In the genomic region with DNA sequence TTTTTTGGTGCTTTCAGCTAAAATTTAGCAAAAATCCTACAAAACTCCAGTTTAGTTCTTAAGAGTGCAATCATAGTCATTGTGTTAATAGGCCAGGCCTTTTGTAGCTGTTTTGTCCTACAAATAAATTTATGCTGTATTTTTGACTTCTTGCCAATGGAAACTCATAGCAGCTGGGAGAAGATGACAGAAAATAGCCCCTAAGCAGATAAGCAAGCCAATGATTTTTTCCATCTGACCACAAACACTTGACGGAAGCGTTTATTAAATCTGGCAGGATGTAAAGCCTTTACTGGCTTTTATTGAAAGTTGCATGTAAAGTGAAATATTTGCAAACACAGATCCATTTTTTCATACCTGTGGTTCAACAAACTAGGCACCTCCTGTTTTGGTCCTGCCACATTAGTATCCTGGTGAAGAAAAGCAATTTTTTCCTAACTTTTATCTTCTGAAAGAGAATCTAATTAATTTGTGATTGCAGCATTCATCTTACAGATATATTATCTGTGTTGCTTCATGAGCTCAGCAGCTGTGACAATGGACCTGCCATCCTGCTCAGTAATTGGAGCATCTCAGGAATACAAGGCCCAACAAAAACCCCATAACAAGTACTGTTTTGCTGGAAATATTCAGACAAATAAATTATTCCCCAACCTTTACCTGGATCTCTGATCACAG, we compare ENCODE assay signal across 18 cellular contexts.
A peak's percentile ranks its signal among the peaks of the same experiment; 100 is the strongest.
DNase-seq lines count a peak whose midpoint lies in the region; ATAC-seq and TF ChIP-seq lines count a peak whose summit lies in the region.
"Had no signal": no experiment of that assay in that cellular context is flagged by ENCODE, and none has a peak within 500 bp of the region (broad histone marks: within the 10 kb centered on the region; RNA-seq: fewer than 3 reads in every experiment).

No MANE protein-coding gene starts in this region.

- ATAC-seq in GM18511 (IDR thresholded peaks at IDR 0.05; ENCODE audit: unreplicated experiment) (no peak), HG03196 (IDR thresholded peaks at IDR 0.05; ENCODE audit: unreplicated experiment) (no peak), GM21367 (IDR thresholded peaks at IDR 0.05; ENCODE audit: unreplicated experiment) (no peak)
- ATAC-seq: CD8-positive, alpha-beta T cell had no signal

- DNase-seq in M059J (ENCODE audit: low read depth) (peak; percentile 18), NCI-H446 treated with DMSO at 0.1 percent for 48 hours (lab: John Stamatoyannopoulos, UW) (peak; percentile 62), astrocyte of the cerebellum (ENCODE audit: low read depth) (peak; percentile 20), SW480 (ENCODE audit: low spot score) (no peak)
- DNase-seq: activated CD4-positive, CD25-positive, alpha-beta regulatory T cell treated with anti-CD3 and anti-CD28 coated beads, Interleukin-2, amount 50 U/mL, for 72 hours; activated T-cell treated with anti-CD3 and anti-CD28 coated beads, Interleukin-2, amount 50 U/mL, for 24 hours; amygdala; CD8-positive, alpha-beta T cell; GDM1; KBM-7; NCI-H2029; NCI-H510A treated with DMSO at 0.1 percent for 48 hours; occipital lobe had no signal

- in situ Hi-C loops in astrocyte of the cerebellum (cut with HindIII; ENCODE audit: low sequenced_read_pairs), result no loop called here

- H3K9me3 Mint-ChIP-seq in nephron, result peaks cover 7% of the 10 kb centered on the region

- no peak overlapping the region for H3K4me3 ChIP-seq in astrocyte of the cerebellum (ENCODE audit: low read depth, low read length)

- H3K36me3 Mint-ChIP-seq in nephron (ENCODE audit: low read depth), result no peaks in the 10 kb centered on the region
- H3K36me3 Mint-ChIP-seq: CD8-positive, alpha-beta T cell; type B pancreatic cell had no signal

- peaks cover 26% of the 10 kb centered on the region for H3K4me1 Mint-ChIP-seq in nephron

- TF ChIP-seq CTCF in astrocyte of the cerebellum (IDR thresholded peaks at IDR 0.05; ENCODE audit: low read depth, low read length, missing control alignments) (no peak), nephron (IDR thresholded peaks at IDR 0.05; ENCODE audit: unreplicated experiment in 3 of 3) (no peak)

- peaks cover 6% of the 10 kb centered on the region for H3K27me3 Mint-ChIP-seq in nephron (ENCODE audit: low read depth)
- H3K27me3 Mint-ChIP-seq: activated T-cell treated with anti-CD3 and anti-CD28 coated beads, Interleukin-2, amount 50 U/mL, for 24 hours; type B pancreatic cell had no signal

- H3K27ac Mint-ChIP-seq in nephron, result peak overlapping the region; percentile 76 to 86 (median 85)
- H3K27ac Mint-ChIP-seq: activated T-cell treated with anti-CD3 and anti-CD28 coated beads, Interleukin-2, amount 50 U/mL, for 24 hours; CD8-positive, alpha-beta T cell; type B pancreatic cell had no signal

- peak overlapping the region in 1 of 3 experiments; percentile 7 for H3K4me3 Mint-ChIP-seq in nephron
- H3K4me3 Mint-ChIP-seq: activated T-cell treated with anti-CD3 and anti-CD28 coated beads, Interleukin-2, amount 50 U/mL, for 24 hours; CD8-positive, alpha-beta T cell; type B pancreatic cell had no signal
